In the genomic region with DNA sequence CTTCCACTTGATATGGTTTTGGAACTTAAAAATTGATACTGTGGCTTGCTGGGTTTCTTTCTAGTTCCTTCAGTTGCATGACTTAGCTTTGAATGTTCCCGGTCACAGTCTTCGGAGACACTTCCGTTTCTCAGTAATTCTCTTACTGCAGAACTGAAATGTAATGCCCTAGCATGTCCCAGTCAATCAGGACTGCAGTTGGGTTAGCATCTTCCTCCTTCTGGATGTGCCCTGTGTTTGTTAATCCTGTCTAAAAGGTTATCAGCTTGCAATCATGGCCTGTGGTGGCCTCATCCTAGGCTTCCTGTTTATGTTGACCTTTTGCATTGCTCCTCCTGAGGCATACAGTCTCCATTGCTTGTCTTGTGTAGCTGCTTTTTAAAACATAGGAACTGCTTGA, we compare ENCODE assay signal across 13 cellular contexts.
DNase-seq lines count a peak whose midpoint lies in the region; ATAC-seq, FAIRE-seq and TF ChIP-seq lines count a peak whose summit lies in the region.
"Had no signal": no experiment of that assay in that cellular context is flagged by ENCODE, and none has a peak within 500 bp of the region (broad histone marks: within the 10 kb centered on the region; RNA-seq: fewer than 3 reads in every experiment).

No MANE protein-coding gene starts in this region.

- FAIRE-seq in GM18507 (lab: Jason Lieb, UNC), result peak; percentile 9
- FAIRE-seq in GM19239 (lab: Jason Lieb, UNC), result no peak
- FAIRE-seq: pancreas had no signal

- H3K4me3 Mint-ChIP-seq in osteocyte (ENCODE audit: unreplicated experiment), result no peak overlapping the region
- H3K4me3 Mint-ChIP-seq: immature natural killer cell had no signal

- peaks cover 14% of the 10 kb centered on the region for H3K36me3 Mint-ChIP-seq in osteocyte (ENCODE audit: unreplicated experiment)

- DNase-seq in GM18507 (ENCODE audit: extremely low spot score, insufficient read length, low read depth) (no peak), MV-4-11 (lab: John Stamatoyannopoulos, UW) (peak; percentile 83), epithelial cell of proximal tubule (ENCODE audit: low read depth) (no peak), osteocyte (ENCODE audit: extremely low spot score, unreplicated experiment) (no peak), GM19239 (ENCODE audit: insufficient read length, low spot score) (no peak), COLO668 (lab: John Stamatoyannopoulos, UW; ENCODE audit: unreplicated experiment) (no peak)
- no peak for DNase-seq in stimulated activated naive CD4-positive, alpha-beta T cell treated with Interleukin-2 at 50 U/mL for 16 hours (lab: John Stamatoyannopoulos, UW)
- DNase-seq: activated gamma-delta T cell, dorsolateral prefrontal cortex, immature natural killer cell, NCI-H510A treated with DMSO at 0.1 percent for 48 hours, pancreas had no signal

- H3K4me1 Mint-ChIP-seq in osteocyte (ENCODE audit: unreplicated experiment), result peaks cover 24% of the 10 kb centered on the region

- H3K27me3 Mint-ChIP-seq in osteocyte (ENCODE audit: unreplicated experiment), result no peaks in the 10 kb centered on the region

- ATAC-seq in HG03097 (IDR thresholded peaks at IDR 0.05; ENCODE audit: low FRiP score, unreplicated experiment), result no peak

- TF ChIP-seq CTCF in epithelial cell of proximal tubule (conservative IDR thresholded peaks at IDR 0.05; ENCODE audit: low read depth, low read length), result no peak
- no peak for TF ChIP-seq CTCF in osteocyte (IDR thresholded peaks at IDR 0.05)

- peak overlapping the region; percentile 55 for H3K27ac Mint-ChIP-seq in osteocyte (ENCODE audit: unreplicated experiment)

- peak overlapping the region; percentile 13 for H3K4me3 ChIP-seq in epithelial cell of proximal tubule (ENCODE audit: low read depth, low read length)
- H3K4me3 ChIP-seq: dorsolateral prefrontal cortex, pancreas had no signal

- no peaks in the 10 kb centered on the region for H3K9me3 Mint-ChIP-seq in osteocyte (ENCODE audit: unreplicated experiment)
- H3K9me3 Mint-ChIP-seq: immature natural killer cell had no signal
